ENCODE assay signal across 23 cellular contexts in genomic region chr10:77062381-77062780, GRCh38.
"Had no signal": no experiment of that assay in that cellular context is flagged by ENCODE, and none has a peak within 500 bp of the region (broad histone marks: within the 10 kb centered on the region; RNA-seq: fewer than 3 reads in every experiment).

No MANE protein-coding gene starts in this region.

- H3K4me3 Mint-ChIP-seq: activated CD4-positive, alpha-beta memory T cell treated with anti-CD3 and anti-CD28 coated beads, Interleukin-2, amount 10 ng/mL, durations not matched to agents 7 days and 5 days; activated naive CD4-positive, alpha-beta T cell treated with anti-CD3 and anti-CD28 coated beads for 36 hours; activated naive CD8-positive, alpha-beta T cell; activated T-helper 17 cell treated with anti-CD3 and anti-CD28 coated beads, Interleukin-2, amount 50 U/mL, for 72 hours; T-cell had no signal

- H3K4me3 ChIP-seq: SK-N-MC had no signal

- H3K27ac Mint-ChIP-seq: activated CD4-positive, alpha-beta memory T cell treated with anti-CD3 and anti-CD28 coated beads, Interleukin-2, amount 10 ng/mL, durations not matched to agents 7 days and 5 days; activated naive CD4-positive, alpha-beta T cell treated with anti-CD3 and anti-CD28 coated beads for 36 hours; activated naive CD8-positive, alpha-beta T cell; activated T-helper 17 cell treated with anti-CD3 and anti-CD28 coated beads, Interleukin-2, amount 50 U/mL, for 72 hours; T-cell had no signal

- H3K27me3 Mint-ChIP-seq: activated CD4-positive, alpha-beta memory T cell treated with anti-CD3 and anti-CD28 coated beads, Interleukin-2, amount 10 ng/mL, durations not matched to agents 7 days and 5 days; activated naive CD8-positive, alpha-beta T cell; activated T-helper 17 cell treated with anti-CD3 and anti-CD28 coated beads, Interleukin-2, amount 50 U/mL, for 72 hours; T-cell had no signal

- H3K9me3 Mint-ChIP-seq: activated CD4-positive, alpha-beta memory T cell treated with anti-CD3 and anti-CD28 coated beads, Interleukin-2, amount 10 ng/mL, durations not matched to agents 7 days and 5 days; activated naive CD4-positive, alpha-beta T cell treated with anti-CD3 and anti-CD28 coated beads for 36 hours; activated T-helper 17 cell treated with anti-CD3 and anti-CD28 coated beads, Interleukin-2, amount 50 U/mL, for 72 hours; T-cell had no signal

- H3K4me1 Mint-ChIP-seq: activated CD4-positive, alpha-beta memory T cell treated with anti-CD3 and anti-CD28 coated beads, Interleukin-2, amount 10 ng/mL, durations not matched to agents 7 days and 5 days; activated T-helper 17 cell treated with anti-CD3 and anti-CD28 coated beads, Interleukin-2, amount 50 U/mL, for 72 hours; T-cell had no signal

- ATAC-seq: activated T-helper 17 cell treated with anti-CD3 and anti-CD28 coated beads, Interleukin-2, amount 50 U/mL, for 72 hours; Right ventricle myocardium inferior; T-cell had no signal

- DNase-seq: activated CD4-positive, alpha-beta memory T cell treated with anti-CD3 and anti-CD28 coated beads, Interleukin-2, amount 10 ng/mL, durations not matched to agents 7 days and 5 days; activated CD4-positive, alpha-beta T cell treated with anti-CD3 and anti-CD28 coated beads, Interleukin-2, amount 50 U/mL, for 1 hour; activated CD4-positive, CD25-positive, alpha-beta regulatory T cell; activated gamma-delta T cell; activated naive CD4-positive, alpha-beta T cell treated with anti-CD3 and anti-CD28 coated beads for 36 hours; activated T-cell treated with anti-CD3 and anti-CD28 coated beads for 4 hours; activated T-cell treated with anti-CD3 and anti-CD28 coated beads, Interleukin-2, amount 50 U/mL, for 48 hours; central memory CD4-positive, alpha-beta T cell; MM.1S; NCI-H1105; NCI-H1436; NCI-H1694 treated with DMSO at 0.1 percent for 48 hours; NCI-H2029 treated with DMSO at 0.1 percent for 48 hours; NCI-H226; NCI-H510A; T-cell; T-helper 2 cell; T1000 had no signal

- H3K27ac ChIP-seq: SK-N-MC, VCaP had no signal

- H3K36me3 Mint-ChIP-seq: activated naive CD8-positive, alpha-beta T cell; T-cell had no signal
